21 cellular contexts compared by ENCODE assay signal in genomic region chr18:25974630-25975077, GRCh38.
DNase-seq lines count a peak whose midpoint lies in the region; TF ChIP-seq lines count a peak whose summit lies in the region.
"Had no signal": no experiment of that assay in that cellular context is flagged by ENCODE, and none has a peak within 500 bp of the region (broad histone marks: within the 10 kb centered on the region; RNA-seq: fewer than 3 reads in every experiment).

No MANE protein-coding gene starts in this region.

- no peak overlapping the region for H3K4me3 Mint-ChIP-seq in activated CD4-positive, alpha-beta memory T cell treated with anti-CD3 and anti-CD28 coated beads for 36 hours
- H3K4me3 Mint-ChIP-seq: activated CD4-positive, alpha-beta memory T cell treated with anti-CD3 and anti-CD28 coated beads, Interleukin-2, amount 10 ng/mL, durations not matched to agents 7 days and 5 days; B cell; IgD-negative memory B cell had no signal

- no peaks in the 10 kb centered on the region for H3K36me3 ChIP-seq in testis (ENCODE audit: low read depth, missing control alignments)
- H3K36me3 ChIP-seq: adrenal gland, breast epithelium, upper lobe of right lung, WERI-Rb-1 had no signal

- H3K4me1 Mint-ChIP-seq in activated CD4-positive, alpha-beta memory T cell treated with anti-CD3 and anti-CD28 coated beads for 36 hours (ENCODE audit: low read depth), result no peaks in the 10 kb centered on the region

- no peaks in the 10 kb centered on the region for H3K27me3 ChIP-seq in testis
- H3K27me3 ChIP-seq: adrenal gland, breast epithelium, hepatocyte, upper lobe of right lung had no signal

- 52 to 60% methylated on average over 1 of the region's 1 CpG for WGBS in testis, 2 donors

- H3K4me1 ChIP-seq in testis, result no peaks in the 10 kb centered on the region
- H3K4me1 ChIP-seq: adrenal gland, breast epithelium, upper lobe of right lung had no signal

- H3K27ac ChIP-seq in testis, result no peak overlapping the region
- H3K27ac ChIP-seq: adrenal gland, breast epithelium, coronary artery, hepatocyte, upper lobe of right lung, WERI-Rb-1 had no signal

- CTCF ChIA-PET in activated CD4-positive, alpha-beta memory T cell treated with anti-CD3 and anti-CD28 coated beads for 36 hours (lab: Charles Lee), result no interaction called here

- TF ChIP-seq CTCF in testis (IDR thresholded peaks at IDR 0.05), result no peak

- peak; percentile 4 for DNase-seq in DMS 273 (lab: John Stamatoyannopoulos, UW; ENCODE audit: unreplicated experiment)
- no peak for DNase-seq in DMS 273 treated with DMSO at 0.1 percent for 48 hours (lab: John Stamatoyannopoulos, UW)
- peak; percentile 37 for DNase-seq in RKO (ENCODE audit: low spot score)
- DNase-seq in dermis blood vessel endothelial cell, result peak; percentile 5
- peak; percentile 35 for DNase-seq in testis
- no peak for DNase-seq in activated CD4-positive, alpha-beta memory T cell treated with anti-CD3 and anti-CD28 coated beads for 36 hours
- no peak for DNase-seq in NCI-H1105 treated with DMSO at 0.1 percent for 48 hours (lab: John Stamatoyannopoulos, UW)
- no peak for DNase-seq in NCI-H1092 (lab: John Stamatoyannopoulos, UW)
- DNase-seq: 8988T; activated CD4-positive, alpha-beta memory T cell treated with anti-CD3 and anti-CD28 coated beads, Interleukin-2, amount 10 ng/mL, durations not matched to agents 7 days and 5 days; adrenal gland; NCI-H1092 treated with DMSO at 0.1 percent for 48 hours; NCI-H2081; NK-92 treated with Interleukin-12 subunit alpha and Interleukin-12 subunit beta, amount 100 ng/mL, for 24 hours; upper lobe of right lung; WERI-Rb-1 had no signal

- H3K9me3 ChIP-seq in testis, result no peaks in the 10 kb centered on the region
- H3K9me3 ChIP-seq: adrenal gland, upper lobe of right lung had no signal

- H3K9me3 Mint-ChIP-seq in activated CD4-positive, alpha-beta memory T cell treated with anti-CD3 and anti-CD28 coated beads for 36 hours, result no peaks in the 10 kb centered on the region
- H3K9me3 Mint-ChIP-seq: activated CD4-positive, alpha-beta memory T cell treated with anti-CD3 and anti-CD28 coated beads, Interleukin-2, amount 10 ng/mL, durations not matched to agents 7 days and 5 days had no signal

- no peak for TF ChIP-seq POLR2A in testis (IDR thresholded peaks at IDR 0.05)

- intact Hi-C loops in testis (cut with DNase I; ENCODE audit: low total_unique reads), result no loop called here
- intact Hi-C loops in activated CD4-positive, alpha-beta memory T cell treated with anti-CD3 and anti-CD28 coated beads for 36 hours (cut with micrococcal nuclease), result no loop called here

- H3K27ac Mint-ChIP-seq in activated CD4-positive, alpha-beta memory T cell treated with anti-CD3 and anti-CD28 coated beads for 36 hours, result no peak overlapping the region
- H3K27ac Mint-ChIP-seq: activated CD4-positive, alpha-beta memory T cell treated with anti-CD3 and anti-CD28 coated beads, Interleukin-2, amount 10 ng/mL, durations not matched to agents 7 days and 5 days; B cell had no signal

- POLR2A ChIA-PET in activated CD4-positive, alpha-beta memory T cell treated with anti-CD3 and anti-CD28 coated beads for 36 hours (lab: Charles Lee), result no interaction called here

- H3K4me3 ChIP-seq in testis, result no peak overlapping the region
- H3K4me3 ChIP-seq: adrenal gland, breast epithelium, coronary artery, hepatocyte, upper lobe of right lung had no signal

- no peaks in the 10 kb centered on the region for H3K36me3 Mint-ChIP-seq in activated CD4-positive, alpha-beta memory T cell treated with anti-CD3 and anti-CD28 coated beads for 36 hours
- H3K36me3 Mint-ChIP-seq: IgD-negative memory B cell had no signal

- peaks cover 2% of the 10 kb centered on the region for H3K27me3 Mint-ChIP-seq in activated CD4-positive, alpha-beta memory T cell treated with anti-CD3 and anti-CD28 coated beads for 36 hours

Comparison
In these comparisons a context has a peak if more than half of its experiments do, and no peak if none do; other contexts are left out.
1. DNase-seq: peak in DMS 273 (single experiment), RKO (single experiment), dermis blood vessel endothelial cell (single experiment) and testis (single experiment); none in DMS 273 treated with DMSO at 0.1 percent for 48 hours (single experiment), activated CD4-positive, alpha-beta memory T cell treated with anti-CD3 and anti-CD28 coated beads for 36 hours (single experiment), NCI-H1105 treated with DMSO at 0.1 percent for 48 hours (single experiment) and NCI-H1092 (single experiment).